Comparison of ENCODE assay signal across 22 cellular contexts in genomic region chr2:7394195-7394594, GRCh38.
"Had no signal": no experiment of that assay in that cellular context is flagged by ENCODE, and none has a peak within 500 bp of the region (broad histone marks: within the 10 kb centered on the region; RNA-seq: fewer than 3 reads in every experiment).

No MANE protein-coding gene starts in this region.

- ATAC-seq: activated CD4-positive, alpha-beta T cell treated with anti-CD3 and anti-CD28 coated beads for 36 hours; activated CD8-positive, alpha-beta T cell treated with anti-CD3 and anti-CD28 coated beads for 36 hours; natural killer cell treated with Interleukin-12 subunit alpha and Interleukin-12 subunit beta and Interleukin-15 and Interleukin-18, amount 100 ng/mL, for 72 hours; stimulated activated naive B cell treated with anti-CD40 and anti-IgM and Interleukin-4, amounts not matched to agents 10 μg/mL and 1 μg/mL and 100 μg/mL, for 72 hours had no signal

- H3K36me3 ChIP-seq: right atrium auricular region, thyroid gland, uterus had no signal

- H3K27ac ChIP-seq: right atrium auricular region, skin epidermis, thyroid gland, uterus had no signal

- H3K4me1 ChIP-seq: thyroid gland, uterus had no signal

- H3K4me3 ChIP-seq: right atrium auricular region, skin epidermis, thyroid gland, uterus had no signal

- H3K27me3 ChIP-seq: right atrium auricular region, thyroid gland, uterus had no signal

- H3K9me3 ChIP-seq: right atrium auricular region, thyroid gland, uterus had no signal

- FAIRE-seq: endothelial cell of umbilical vein had no signal

- DNase-seq: activated CD4-positive, alpha-beta T cell treated with anti-CD3 and anti-CD28 coated beads for 36 hours; activated CD8-positive, alpha-beta memory T cell treated with anti-CD3 and anti-CD28 coated beads, Interleukin-2, amount 50 U/mL, for 4 hours; activated CD8-positive, alpha-beta T cell treated with anti-CD3 and anti-CD28 coated beads for 36 hours; activated gamma-delta T cell; activated T-cell treated with anti-CD3 and anti-CD28 coated beads, Interleukin-2, amount 50 U/mL, for 48 hours; amniotic stem cell; central memory CD4-positive, alpha-beta T cell; cortex of kidney; effector CD4-positive, alpha-beta T cell; foreskin fibroblast; mesenchymal stem cell; nucleus accumbens; stimulated activated CD4-positive, alpha-beta T cell treated with anti-CD3 and anti-CD28 coated beads, Interleukin-15, amount 100 ng/mL, for 24 hours; stimulated activated CD4-positive, alpha-beta T cell treated with anti-CD3 and anti-CD28 coated beads, Interleukin-4, amount 100 ng/mL, for 1 hour; stimulated activated naive B cell treated with anti-CD40 and anti-IgM and Interleukin-4, amounts not matched to agents 10 μg/mL and 1 μg/mL and 100 μg/mL, for 72 hours; T1000; thyroid gland; uterus had no signal
